Comparison of ENCODE assay signal across 17 cellular contexts in the genomic region with DNA sequence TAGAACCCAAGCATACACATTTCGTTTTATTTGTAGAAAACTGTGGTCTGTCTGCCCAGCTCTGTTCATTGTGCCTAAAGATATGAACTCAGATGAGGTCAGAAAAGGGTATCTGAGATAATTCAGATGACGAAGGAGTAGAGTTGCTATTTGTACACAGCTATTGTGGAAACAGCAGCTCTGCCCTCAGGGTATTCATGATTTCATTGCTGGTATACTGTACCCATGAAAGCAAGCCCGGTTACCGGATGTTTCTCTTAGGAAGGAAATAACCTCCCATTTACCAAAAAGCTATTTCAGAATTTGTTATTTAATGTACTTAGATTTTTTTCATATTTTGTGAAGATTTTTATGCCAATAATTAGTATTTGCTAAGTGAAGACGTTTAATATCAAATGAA.
"Had no signal": no experiment of that assay in that cellular context is flagged by ENCODE, and none has a peak within 500 bp of the region (broad histone marks: within the 10 kb centered on the region; RNA-seq: fewer than 3 reads in every experiment).

No MANE protein-coding gene starts in this region.

- H3K27me3 ChIP-seq: colonic mucosa, sigmoid colon had no signal

- H3K4me3 ChIP-seq: colonic mucosa, mucosa of descending colon, psoas muscle, sigmoid colon had no signal

- H3K27ac ChIP-seq: colonic mucosa, psoas muscle, sigmoid colon had no signal

- H3K4me1 ChIP-seq: colonic mucosa, psoas muscle, sigmoid colon had no signal

- H3K27ac Mint-ChIP-seq: activated CD8-positive, alpha-beta memory T cell treated with anti-CD3 and anti-CD28 coated beads, Interleukin-2, amount 10 ng/mL, durations not matched to agents 7 days and 5 days; T-helper 2 cell treated with Interferon-gamma antibody and Interleukin-4, amounts not matched to agents 5 μg/mL and 100 μg/mL, for 36 hours; type B pancreatic cell had no signal

- H3K9me3 ChIP-seq: colonic mucosa, mucosa of descending colon, psoas muscle, sigmoid colon had no signal

- H3K27me3 Mint-ChIP-seq: activated CD8-positive, alpha-beta memory T cell treated with anti-CD3 and anti-CD28 coated beads, Interleukin-2, amount 10 ng/mL, durations not matched to agents 7 days and 5 days; natural killer cell treated with Interleukin-12 subunit alpha and Interleukin-12 subunit beta and Interleukin-15 and Interleukin-18, amount 100 ng/mL, for 72 hours; type B pancreatic cell had no signal

- H3K4me3 Mint-ChIP-seq: activated CD8-positive, alpha-beta memory T cell treated with anti-CD3 and anti-CD28 coated beads, Interleukin-2, amount 10 ng/mL, durations not matched to agents 7 days and 5 days; natural killer cell treated with Interleukin-12 subunit alpha and Interleukin-12 subunit beta and Interleukin-15 and Interleukin-18, amount 100 ng/mL, for 72 hours; T-helper 2 cell treated with Interferon-gamma antibody and Interleukin-4, amounts not matched to agents 5 μg/mL and 100 μg/mL, for 36 hours; type B pancreatic cell had no signal

- DNase-seq: activated CD8-positive, alpha-beta memory T cell treated with anti-CD3 and anti-CD28 coated beads, Interleukin-2, amount 10 ng/mL, durations not matched to agents 7 days and 5 days; activated gamma-delta T cell treated with Interleukin-2 at 50 U/mL for 16 hours; activated T-cell treated with anti-CD3 and anti-CD28 coated beads, Interleukin-2, amount 50 U/mL, for 48 hours; caudate nucleus; colonic mucosa; effector CD8-positive, alpha-beta T cell; hypothalamus; mucosa of descending colon; occipital lobe; psoas muscle; sigmoid colon; stimulated activated CD4-positive, alpha-beta T cell treated with anti-CD3 and anti-CD28 coated beads, Interleukin-12 subunit alpha, Interleukin-12 subunit beta, amount 100 ng/mL, for 4 hours; stimulated activated naive CD4-positive, alpha-beta T cell had no signal

- ATAC-seq: activated CD4-positive, CD25-positive, alpha-beta regulatory T cell treated with anti-CD3 and anti-CD28 coated beads, Interleukin-2, amount 50 U/mL, for 24 hours; activated CD8-positive, alpha-beta memory T cell treated with anti-CD3 and anti-CD28 coated beads, Interleukin-2, amount 10 ng/mL, durations not matched to agents 7 days and 5 days; mucosa of descending colon; natural killer cell treated with Interleukin-12 subunit alpha and Interleukin-12 subunit beta and Interleukin-15 and Interleukin-18, amount 100 ng/mL, for 72 hours; psoas muscle had no signal

- H3K9me3 Mint-ChIP-seq: natural killer cell treated with Interleukin-12 subunit alpha and Interleukin-12 subunit beta and Interleukin-15 and Interleukin-18, amount 100 ng/mL, for 72 hours; T-helper 2 cell treated with Interferon-gamma antibody and Interleukin-4, amounts not matched to agents 5 μg/mL and 100 μg/mL, for 36 hours; type B pancreatic cell had no signal
